8 cellular contexts compared by ENCODE assay signal in the genomic region with DNA sequence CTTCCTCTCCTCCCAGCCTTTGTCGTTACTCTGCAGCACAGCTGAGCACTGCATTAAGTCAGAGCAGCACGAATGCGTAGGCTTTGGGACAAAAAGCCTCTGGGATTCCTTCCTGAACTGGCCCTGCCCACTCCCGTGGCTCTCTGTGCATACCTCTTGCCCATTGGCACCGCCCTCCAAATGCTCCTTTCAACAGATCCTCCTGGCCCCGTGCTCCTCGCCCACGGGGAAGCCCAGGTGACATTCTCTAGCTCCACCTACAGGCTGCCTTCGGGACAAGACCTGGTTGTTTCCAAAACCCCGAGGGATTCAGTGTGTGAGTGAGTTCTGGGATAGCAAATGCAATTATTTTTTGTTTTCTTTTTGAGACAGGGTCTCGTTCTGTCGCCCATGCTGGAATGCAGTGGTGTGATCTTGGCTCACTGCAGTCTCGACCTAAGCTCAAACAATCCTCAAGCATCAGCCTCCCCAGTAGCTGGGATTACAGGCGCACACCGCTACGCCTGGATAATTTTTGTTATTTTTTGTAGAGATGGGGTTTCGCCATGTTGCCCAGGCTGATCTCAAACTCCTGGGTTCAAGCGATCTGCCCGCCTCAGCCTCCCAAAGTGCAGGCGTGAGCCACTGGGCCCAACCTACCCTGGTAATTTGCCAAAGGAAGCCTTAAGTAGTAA. TPM values are rescaled to one million over a fixed set of nuclear protein-coding genes. Genes with fewer than 3 reads are reported as not detected.
DNase-seq lines count a peak whose midpoint lies in the region; ATAC-seq and TF ChIP-seq lines count a peak whose summit lies in the region.

No MANE protein-coding gene starts in this region.

- ATAC-seq in HG03280 (IDR thresholded peaks at IDR 0.05; ENCODE audit: unreplicated experiment) = no peak

- peak; percentile 20 for DNase-seq in DMS114 treated with DMSO at 0.1 percent for 48 hours (lab: John Stamatoyannopoulos, UW; ENCODE audit: unreplicated experiment)
- DNase-seq in HT-29 (ENCODE audit: low spot score) = peak; percentile 88
- DNase-seq in NOMO-1 treated with DMSO at 0.1 percent for 48 hours (lab: John Stamatoyannopoulos, UW; ENCODE audit: unreplicated experiment) = peak; percentile 28
- DNase-seq in activated T-cell treated with anti-CD3 and anti-CD28 coated beads for 4 hours = peak; percentile 69
- DNase-seq in erythroblast (lab: John Stamatoyannopoulos, UW) = peak; percentile 48 to 67
- DNase-seq in stimulated activated CD8-positive, alpha-beta memory T cell treated with anti-CD3 and anti-CD28 coated beads, Interleukin-4, amount 100 ng/mL, for 48 hours = peak; percentile 80

- peaks cover 7% of the 10 kb centered on the region for H3K4me1 ChIP-seq in mucosa of stomach (ENCODE audit: control insufficient read depth, insufficient read depth, low read length)

- H3K36me3 ChIP-seq in mucosa of stomach (ENCODE audit: control insufficient read depth, insufficient read depth, low read length) = no peaks in the 10 kb centered on the region

- no peak overlapping the region for H3K4me3 ChIP-seq in mucosa of stomach (ENCODE audit: low read length)

- H3K27me3 ChIP-seq in mucosa of stomach (ENCODE audit: control insufficient read depth, insufficient read depth, low read length) = peaks cover 4% of the 10 kb centered on the region

- H3K9ac ChIP-seq in mucosa of stomach (ENCODE audit: low read length) = peak overlapping the region; percentile 11

- TF ChIP-seq POLR2A in erythroblast (IDR thresholded peaks at IDR 0.05; ENCODE audit: low read length) = no peak

- H3K9me3 ChIP-seq in mucosa of stomach (ENCODE audit: control insufficient read depth, low read length) = no peaks in the 10 kb centered on the region

RNA-seq across cellular contexts. Expression of a gene that starts 17.9 kb away (rescaled TPM):
- total RNA-seq in HT-29 (2014; rRNA removed; shearing (Covaris generic)) = 0.03 TPM in 1 of 2 replicates, not detected in the other

RNA-seq across cellular contexts. Expression of a gene that starts 31.9 kb away (rescaled TPM):
- not detected in 2 replicates for total RNA-seq in HT-29 (2014; rRNA removed; shearing (Covaris generic))

Comparison
In these comparisons a context has a peak if more than half of its experiments do, and no peak if none do; other contexts are left out.
1. DNase-seq: peak in every context shown above with its lines; median percentile 88 in HT-29; 80 in stimulated activated CD8-positive, alpha-beta memory T cell treated with anti-CD3 and anti-CD28 coated beads, Interleukin-4, amount 100 ng/mL, for 48 hours; 69 in activated T-cell treated with anti-CD3 and anti-CD28 coated beads for 4 hours; 58 in erythroblast; 28 in NOMO-1 treated with DMSO at 0.1 percent for 48 hours; 20 in DMS114 treated with DMSO at 0.1 percent for 48 hours.